ENCODE assay signal across 1 cellular context in genomic region chrX:130825509-130825908, GRCh38.
A peak's percentile ranks its signal among the peaks of the same experiment; 100 is the strongest.
TF ChIP-seq lines count a peak whose summit lies in the region.

No MANE protein-coding gene starts in this region.

TF ChIP-seq in K562, 482 proteins besides CTCF, POLR2A, EP300 and RAD21 (continued from another document):
- TF ChIP-seq PBX2 (CRISPR knock-in tag; IDR thresholded peaks at IDR 0.05; ENCODE audit: low read depth) (no peak), PBX2 (tag; conservative IDR thresholded peaks at IDR 0.05; ENCODE audit: low read depth) (peak; percentile 56), BACH1 (tag; IDR thresholded peaks at IDR 0.05) (no peak), MEIS2 (IDR thresholded peaks at IDR 0.05; ENCODE audit: partially characterized antibody) (peak; percentile 73)
TF ChIP-seq in K562: peak in this region for 4.
